ENCODE assay signal across 29 cellular contexts in the genomic region with DNA sequence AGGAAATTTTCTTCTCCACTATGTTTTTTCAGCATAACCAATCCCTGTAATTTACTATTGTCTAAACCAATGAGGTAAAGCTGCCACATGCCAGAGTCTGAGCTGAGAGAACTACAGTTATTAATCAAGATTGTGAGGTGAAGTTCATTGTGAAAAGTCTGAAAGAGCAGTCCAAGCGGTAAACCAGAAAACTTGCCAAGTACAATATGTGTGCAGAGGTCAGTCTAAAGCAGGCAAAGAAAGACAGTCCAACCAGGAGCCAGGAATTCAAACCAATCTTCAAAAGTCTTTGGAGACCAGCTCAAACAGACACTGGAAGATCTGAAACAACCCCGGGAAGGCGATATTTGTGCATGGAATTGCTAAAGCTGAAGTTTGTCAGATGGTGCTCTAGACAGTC.
"Had no signal": no experiment of that assay in that cellular context is flagged by ENCODE, and none has a peak within 500 bp of the region (broad histone marks: within the 10 kb centered on the region; RNA-seq: fewer than 3 reads in every experiment).

No MANE protein-coding gene starts in this region.

- FAIRE-seq: urothelium cell line had no signal

- H3K9me3 ChIP-seq: stomach, suprapubic skin, testis, thoracic aorta, thyroid gland, tibial artery, tibial nerve, transverse colon, upper lobe of left lung, upper lobe of right lung, uterus, vagina had no signal

- H3K4me1 ChIP-seq: stomach, suprapubic skin, testis, thyroid gland, tibial artery, tibial nerve, transverse colon, upper lobe of left lung, upper lobe of right lung, uterus, vagina had no signal

- DNase-seq: stimulated activated CD4-positive, alpha-beta T cell treated with anti-CD3 and anti-CD28 coated beads, Interleukin-2, amount 100 ng/mL, for 48 hours; stimulated activated CD4-positive, alpha-beta T cell treated with anti-CD3 and anti-CD28 coated beads, Interleukin-4, amount 100 ng/mL, for 1 hour; stimulated activated CD4-positive, alpha-beta T cell treated with anti-CD3 and anti-CD28 coated beads, Interleukin-4, amount 100 ng/mL, for 24 hours; stimulated activated CD4-positive, alpha-beta T cell treated with anti-CD3 and anti-CD28 coated beads, Interleukin-4, amount 100 ng/mL, for 4 hours; stimulated activated CD8-positive, alpha-beta memory T cell treated with anti-CD3 and anti-CD28 coated beads, Interleukin-4, amount 100 ng/mL, for 48 hours; stimulated activated naive B cell treated with anti-CD40 and anti-IgM and Interleukin-4, amounts not matched to agents 10 μg/mL and 1 μg/mL and 100 μg/mL, for 72 hours; stimulated activated naive CD4-positive, alpha-beta T cell; stimulated activated naive CD4-positive, alpha-beta T cell treated with Interleukin-2 at 50 U/mL for 16 hours; stimulated activated naive CD8-positive, alpha-beta T cell treated with anti-CD3 and anti-CD28 coated beads, Interleukin-15, amount 100 ng/mL, for 72 hours; stimulated activated naive CD8-positive, alpha-beta T cell treated with anti-CD3 and anti-CD28 coated beads, Interleukin-15, Interleukin-2, amounts not matched to agents 100 U/mL and 50 U/mL, for 24 hours; stomach; substantia nigra; testis; thyroid gland; tibial artery; transverse colon; trophoblast cell; upper lobe of left lung; upper lobe of right lung; uterus had no signal

- H3K27me3 ChIP-seq: stomach, suprapubic skin, testis, thyroid gland, tibial artery, tibial nerve, transverse colon, upper lobe of left lung, upper lobe of right lung, uterus, vagina had no signal

- H3K27me3 Mint-ChIP-seq: stimulated activated memory B cell treated with anti-CD40 and anti-IgM and Interleukin-4, amounts not matched to agents 10 μg/mL and 1 μg/mL and 100 μg/mL, for 72 hours; stimulated activated naive B cell treated with anti-CD40 and anti-IgM and Interleukin-4, amounts not matched to agents 10 μg/mL and 1 μg/mL and 100 μg/mL, for 72 hours; stimulated activated naive CD8-positive, alpha-beta T cell treated with anti-CD3 and anti-CD28 coated beads, Interleukin-15, amount 100 ng/mL, for 72 hours; stimulated activated naive CD8-positive, alpha-beta T cell treated with anti-CD3 and anti-CD28 coated beads, Interleukin-15, Interleukin-2, amounts not matched to agents 100 ng/mL and 50 ng/mL, for 24 hours; type B pancreatic cell had no signal

- H3K4me1 Mint-ChIP-seq: stimulated activated effector memory CD8-positive, alpha-beta T cell treated with anti-CD3 and anti-CD28 coated beads, Interleukin-12 subunit alpha, Interleukin-12 subunit beta, amount 100 ng/mL, for 72 hours; stimulated activated memory B cell treated with anti-CD40 and anti-IgM and Interleukin-4, amounts not matched to agents 10 μg/mL and 1 μg/mL and 100 μg/mL, for 72 hours; stimulated activated naive B cell treated with anti-CD40 and anti-IgM and Interleukin-4, amounts not matched to agents 10 μg/mL and 1 μg/mL and 100 μg/mL, for 72 hours; stimulated activated naive CD8-positive, alpha-beta T cell treated with anti-CD3 and anti-CD28 coated beads, Interleukin-15, amount 100 ng/mL, for 72 hours had no signal

- H3K36me3 ChIP-seq: stomach, suprapubic skin, thoracic aorta, thyroid gland, tibial artery, tibial nerve, transverse colon, upper lobe of left lung, upper lobe of right lung, uterus, vagina had no signal

- H3K27ac Mint-ChIP-seq: stimulated activated effector memory CD8-positive, alpha-beta T cell treated with anti-CD3 and anti-CD28 coated beads, Interleukin-12 subunit alpha, Interleukin-12 subunit beta, amount 100 ng/mL, for 72 hours; stimulated activated memory B cell treated with anti-CD40 and anti-IgM and Interleukin-4, amounts not matched to agents 10 μg/mL and 1 μg/mL and 100 μg/mL, for 72 hours; stimulated activated naive B cell treated with anti-CD40 and anti-IgM and Interleukin-4, amounts not matched to agents 10 μg/mL and 1 μg/mL and 100 μg/mL, for 72 hours; stimulated activated naive CD8-positive, alpha-beta T cell treated with anti-CD3 and anti-CD28 coated beads, Interleukin-15, amount 100 ng/mL, for 72 hours; stimulated activated naive CD8-positive, alpha-beta T cell treated with anti-CD3 and anti-CD28 coated beads, Interleukin-15, Interleukin-2, amounts not matched to agents 100 ng/mL and 50 ng/mL, for 24 hours; type B pancreatic cell had no signal

- H3K9me3 Mint-ChIP-seq: stimulated activated naive CD8-positive, alpha-beta T cell treated with anti-CD3 and anti-CD28 coated beads, Interleukin-15, amount 100 ng/mL, for 72 hours; stimulated activated naive CD8-positive, alpha-beta T cell treated with anti-CD3 and anti-CD28 coated beads, Interleukin-15, Interleukin-2, amounts not matched to agents 100 ng/mL and 50 ng/mL, for 24 hours; type B pancreatic cell had no signal

- ATAC-seq: stimulated activated effector memory CD8-positive, alpha-beta T cell treated with anti-CD3 and anti-CD28 coated beads, Interleukin-12 subunit alpha, Interleukin-12 subunit beta, amount 100 ng/mL, for 72 hours; stimulated activated memory B cell treated with anti-CD40 and anti-IgM and Interleukin-4, amounts not matched to agents 10 μg/mL and 1 μg/mL and 100 μg/mL, for 72 hours; stimulated activated naive B cell treated with anti-CD40 and anti-IgM and Interleukin-4, amounts not matched to agents 10 μg/mL and 1 μg/mL and 100 μg/mL, for 72 hours; stimulated activated naive CD8-positive, alpha-beta T cell treated with anti-CD3 and anti-CD28 coated beads, Interleukin-15, amount 100 ng/mL, for 72 hours; stimulated activated naive CD8-positive, alpha-beta T cell treated with anti-CD3 and anti-CD28 coated beads, Interleukin-15, Interleukin-2, amounts not matched to agents 100 U/mL and 50 U/mL, for 24 hours; upper lobe of right lung had no signal

- H3K4me3 ChIP-seq: stomach, suprapubic skin, testis, thoracic aorta, thyroid gland, tibial artery, tibial nerve, transverse colon, upper lobe of left lung, upper lobe of right lung, uterus, vagina had no signal

- H3K36me3 Mint-ChIP-seq: stimulated activated effector memory CD8-positive, alpha-beta T cell treated with anti-CD3 and anti-CD28 coated beads, Interleukin-12 subunit alpha, Interleukin-12 subunit beta, amount 100 ng/mL, for 72 hours; stimulated activated memory B cell treated with anti-CD40 and anti-IgM and Interleukin-4, amounts not matched to agents 10 μg/mL and 1 μg/mL and 100 μg/mL, for 72 hours; stimulated activated naive B cell treated with anti-CD40 and anti-IgM and Interleukin-4, amounts not matched to agents 10 μg/mL and 1 μg/mL and 100 μg/mL, for 72 hours; type B pancreatic cell had no signal

- H3K4me3 Mint-ChIP-seq: stimulated activated effector memory CD8-positive, alpha-beta T cell treated with anti-CD3 and anti-CD28 coated beads, Interleukin-12 subunit alpha, Interleukin-12 subunit beta, amount 100 ng/mL, for 72 hours; stimulated activated memory B cell treated with anti-CD40 and anti-IgM and Interleukin-4, amounts not matched to agents 10 μg/mL and 1 μg/mL and 100 μg/mL, for 72 hours; stimulated activated naive B cell treated with anti-CD40 and anti-IgM and Interleukin-4, amounts not matched to agents 10 μg/mL and 1 μg/mL and 100 μg/mL, for 72 hours; stimulated activated naive CD8-positive, alpha-beta T cell treated with anti-CD3 and anti-CD28 coated beads, Interleukin-15, amount 100 ng/mL, for 72 hours; stimulated activated naive CD8-positive, alpha-beta T cell treated with anti-CD3 and anti-CD28 coated beads, Interleukin-15, Interleukin-2, amounts not matched to agents 100 ng/mL and 50 ng/mL, for 24 hours; type B pancreatic cell had no signal

- H3K27ac ChIP-seq: stomach, suprapubic skin, testis, thoracic aorta, thyroid gland, tibial artery, tibial nerve, transverse colon, upper lobe of left lung, upper lobe of right lung, uterus, vagina had no signal
